Comparison of ENCODE assay signal across 12 cellular contexts in genomic region chr17:40901981-40902862, GRCh38. TPM values are rescaled to one million over a fixed set of nuclear protein-coding genes. Genes with fewer than 3 reads are reported as not detected.
DNase-seq lines count a peak whose midpoint lies in the region; ATAC-seq and TF ChIP-seq lines count a peak whose summit lies in the region.
"Had no signal": no experiment of that assay in that cellular context is flagged by ENCODE, and none has a peak within 500 bp of the region (broad histone marks: within the 10 kb centered on the region; RNA-seq: fewer than 3 reads in every experiment).

No MANE protein-coding gene starts in this region.

- H3K9me2 ChIP-seq in hepatocyte (replicated peaks; ENCODE audit: insufficient read depth) = no peaks in the 10 kb centered on the region

- CTCF ChIA-PET in AG04450 (lab: Charles Lee) (interaction anchor here (0.5 to 4.2 kb wide), 7 partner anchors 30 to 761 kb away, joined by 3 to 29 read pairs (median 8); no protein-coding TSS in a partner anchor), HEK293 (lab: Yijun Ruan, JAX) (interaction anchor here (0.6 to 3.4 kb wide), 14 partner anchors 11 to 765 kb away, joined by 3 to 15 read pairs (median 3); partner anchors contain the start of gene KRT20)

- H3K4me2 ChIP-seq in hepatocyte = peak overlapping the region; percentile 38

- H3K9me3 ChIP-seq in AG04450 (ENCODE audit: control insufficient read depth, insufficient read depth, low read length) (no peaks in the 10 kb centered on the region), HEK293 (ENCODE audit: control insufficient read depth, insufficient read depth, low read depth, low read length) (no peaks in the 10 kb centered on the region), Peyer's patch (no peaks in the 10 kb centered on the region), hepatocyte (ENCODE audit: low read depth) (no peaks in the 10 kb centered on the region), lower lobe of right lung (no peaks in the 10 kb centered on the region)
- H3K9me3 ChIP-seq: body of pancreas had no signal

- H3K79me2 ChIP-seq in hepatocyte = no peaks in the 10 kb centered on the region

- intact Hi-C loops in lower lobe of right lung (cut with DNase I) = no loop called here

- H3K4me1 ChIP-seq in HEK293 (ENCODE audit: control insufficient read depth, insufficient read depth, low read length) (peaks cover 27% of the 10 kb centered on the region), Peyer's patch (peaks cover 0 to 6% (median 2%) of the 10 kb centered on the region in 4 donors), hepatocyte (ENCODE audit: insufficient read depth) (peaks cover 23% of the 10 kb centered on the region), lower lobe of right lung (no peaks in the 10 kb centered on the region)
- H3K4me1 ChIP-seq: body of pancreas had no signal

- peak overlapping the region; percentile 83 for H3K27ac ChIP-seq in AG04450 (ENCODE audit: low read depth, low read length)
- H3K27ac ChIP-seq in HEK293 (ENCODE audit: extremely low read depth, low read depth, low read length) = peak overlapping the region; percentile 63; the same call in 1 of the 2 replicates
- H3K27ac ChIP-seq in Peyer's patch = peak overlapping the region in 3 of 4 donors; percentile 75 to 93 (median 84)
- H3K27ac ChIP-seq in hepatocyte = peak overlapping the region; percentile 97
- no peak overlapping the region for H3K27ac ChIP-seq in lower lobe of right lung
- H3K27ac ChIP-seq: body of pancreas had no signal

- no peak for DNase-seq in AG04450 (ENCODE audit: low read depth, low spot score)
- DNase-seq in Peyer's patch = peak in 2 of 3 donors; percentile 61 to 81
- peak; percentile 84 for DNase-seq in hepatocyte (ENCODE audit: low spot score)
- DNase-seq in NCI-H2171 treated with DMSO at 0.1 percent for 48 hours (lab: John Stamatoyannopoulos, UW) = no peak
- DNase-seq in lower lobe of right lung = no peak
- no peak for DNase-seq in AG20443 (ENCODE audit: low spot score)
- DNase-seq: body of pancreas, DND-41, NCI-H1694 treated with DMSO at 0.1 percent for 48 hours, right cardiac atrium had no signal

- no peak overlapping the region for H3K4me3 ChIP-seq in AG04450 (ENCODE audit: low read depth, low read length)
- no peak overlapping the region for H3K4me3 ChIP-seq in HEK293 (ENCODE audit: low read depth, low read length)
- H3K4me3 ChIP-seq in Peyer's patch = peak overlapping the region in 2 of 4 donors; percentile 30 to 34
- H3K4me3 ChIP-seq in hepatocyte = no peak overlapping the region
- H3K4me3 ChIP-seq in lower lobe of right lung = no peak overlapping the region
- H3K4me3 ChIP-seq: body of pancreas had no signal

- H3K27me3 ChIP-seq in AG04450 (ENCODE audit: control insufficient read depth, insufficient read depth, low read length) = no peaks in the 10 kb centered on the region
- no peaks in the 10 kb centered on the region for H3K27me3 ChIP-seq in Peyer's patch
- H3K27me3 ChIP-seq in hepatocyte = no peaks in the 10 kb centered on the region
- H3K27me3 ChIP-seq in lower lobe of right lung (ENCODE audit: low read depth) = peaks cover 4% of the 10 kb centered on the region
- H3K27me3 ChIP-seq: body of pancreas had no signal

- no peak overlapping the region for H2AFZ ChIP-seq in hepatocyte

- TF ChIP-seq POLR2A in Peyer's patch (IDR thresholded peaks at IDR 0.05) = no peak

- H3K36me3 ChIP-seq in HEK293 (ENCODE audit: control insufficient read depth in 2 of 2, insufficient read depth in 1 of 2, low read length in 2 of 2) (no peaks in the 10 kb centered on the region), Peyer's patch (no peaks in the 10 kb centered on the region), hepatocyte (replicated peaks; ENCODE audit: insufficient read depth, low read depth) (no peaks in the 10 kb centered on the region), lower lobe of right lung (no peaks in the 10 kb centered on the region)

- TF ChIP-seq CTCF in AG04450 (IDR thresholded peaks at IDR 0.05; ENCODE audit: low read depth, low read length) = no peak
- no peak for TF ChIP-seq CTCF in HEK293 (tag by site-specific recombination; IDR thresholded peaks at IDR 0.05)
- TF ChIP-seq CTCF in Peyer's patch (IDR thresholded peaks at IDR 0.05) = no peak
- TF ChIP-seq CTCF in hepatocyte (IDR thresholded peaks at IDR 0.05; ENCODE audit: poor library complexity) = no peak
- no peak for TF ChIP-seq CTCF in lower lobe of right lung (IDR thresholded peaks at IDR 0.05)

- ATAC-seq in GM18909 (IDR thresholded peaks at IDR 0.05; ENCODE audit: poor library complexity, unreplicated experiment) (no peak), lower lobe of right lung (no peak)
- ATAC-seq: body of pancreas, right cardiac atrium had no signal

- H4K20me1 ChIP-seq in hepatocyte (ENCODE audit: insufficient read depth, poor library complexity, severe bottlenecking) = no peaks in the 10 kb centered on the region

- WGBS in hepatocyte (ENCODE audit: low lambda C conversion rate, missing lambda C conversion rate) = 46% methylated on average over 5 of the region's 5 CpGs

- POLR2A ChIA-PET in AG04450 (lab: Yijun Ruan, JAX) (interaction anchor here (1.2 kb wide), 1 partner anchor 786 kb away, joined by 4 read pairs; the partner anchor contains the start of gene EIF1), HEK293 (lab: Yijun Ruan, JAX) (interaction anchor here (0.8 kb wide), 1 partner anchor 761 kb away, joined by 3 read pairs; no protein-coding TSS in a partner anchor)

TF ChIP-seq in HEK293, 187 proteins besides CTCF, POLR2A, EP300 and RAD21 (continues in another document):
- TF ChIP-seq SCRT2 (tag by site-specific recombination; IDR thresholded peaks at IDR 0.05) = peak; percentile 60; the same call in 1 of the 2 replicates
- TF ChIP-seq ZNF660 (tag by site-specific recombination; IDR thresholded peaks at IDR 0.05) = 0 out of 2 replicates have a peak, but pooled peaks have one; percentile 29
- peak; percentile 41 for TF ChIP-seq ZBTB17 (tag by site-specific recombination; IDR thresholded peaks at IDR 0.05)
- TF ChIP-seq ZNF311 (tag by site-specific recombination; IDR thresholded peaks at IDR 0.05; ENCODE audit: borderline replicate concordance) = no peak
- TF ChIP-seq, protein P1, sequence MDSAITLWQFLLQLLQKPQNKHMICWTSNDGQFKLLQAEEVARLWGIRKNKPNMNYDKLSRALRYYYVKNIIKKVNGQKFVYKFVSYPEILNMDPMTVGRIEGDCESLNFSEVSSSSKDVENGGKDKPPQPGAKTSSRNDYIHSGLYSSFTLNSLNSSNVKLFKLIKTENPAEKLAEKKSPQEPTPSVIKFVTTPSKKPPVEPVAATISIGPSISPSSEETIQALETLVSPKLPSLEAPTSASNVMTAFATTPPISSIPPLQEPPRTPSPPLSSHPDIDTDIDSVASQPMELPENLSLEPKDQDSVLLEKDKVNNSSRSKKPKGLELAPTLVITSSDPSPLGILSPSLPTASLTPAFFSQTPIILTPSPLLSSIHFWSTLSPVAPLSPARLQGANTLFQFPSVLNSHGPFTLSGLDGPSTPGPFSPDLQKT (IDR thresholded peaks at IDR 0.05; ENCODE audit: borderline replicate concordance, low read depth, low read length) = no peak
- TF ChIP-seq ZFP69B (tag by site-specific recombination; IDR thresholded peaks at IDR 0.05) = 0 out of 2 replicates have a peak, but pooled peaks have one; percentile 31
- peak; percentile 69 for TF ChIP-seq SP7 (tag by site-specific recombination; IDR thresholded peaks at IDR 0.05)
- peak; percentile 48 for TF ChIP-seq KLF1 (tag by site-specific recombination; IDR thresholded peaks at IDR 0.05)
- TF ChIP-seq, protein P2, sequence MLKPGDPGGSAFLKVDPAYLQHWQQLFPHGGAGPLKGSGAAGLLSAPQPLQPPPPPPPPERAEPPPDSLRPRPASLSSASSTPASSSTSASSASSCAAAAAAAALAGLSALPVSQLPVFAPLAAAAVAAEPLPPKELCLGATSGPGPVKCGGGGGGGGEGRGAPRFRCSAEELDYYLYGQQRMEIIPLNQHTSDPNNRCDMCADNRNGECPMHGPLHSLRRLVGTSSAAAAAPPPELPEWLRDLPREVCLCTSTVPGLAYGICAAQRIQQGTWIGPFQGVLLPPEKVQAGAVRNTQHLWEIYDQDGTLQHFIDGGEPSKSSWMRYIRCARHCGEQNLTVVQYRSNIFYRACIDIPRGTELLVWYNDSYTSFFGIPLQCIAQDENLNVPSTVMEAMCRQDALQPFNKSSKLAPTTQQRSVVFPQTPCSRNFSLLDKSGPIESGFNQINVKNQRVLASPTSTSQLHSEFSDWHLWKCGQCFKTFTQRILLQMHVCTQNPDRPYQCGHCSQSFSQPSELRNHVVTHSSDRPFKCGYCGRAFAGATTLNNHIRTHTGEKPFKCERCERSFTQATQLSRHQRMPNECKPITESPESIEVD (tag by site-specific recombination; IDR thresholded peaks at IDR 0.05) = peak; percentile 74
- TF ChIP-seq ZNF629 (tag by site-specific recombination; IDR thresholded peaks at IDR 0.05) = 0 out of 2 replicates have a peak, but pooled peaks have one; percentile 15

RNA-seq across cellular contexts. Expression of gene KRT20, which starts 17.2 kb away (rescaled TPM):
- polyA plus RNA-seq in AG04450 (2011; rRNA removed) (not detected in 2 replicates), hepatocyte (1.5 and 1.6 TPM in 2 replicates)
- not detected in 2 replicates for polyA minus RNA-seq in AG04450 (2011; rRNA and poly(A)+ RNA removed)
- total RNA-seq in Peyer's patch (100 to 1,000 TPM; 111 to 978 (median 820) TPM), hepatocyte (2.4 and 3.4 TPM in 2 replicates), lower lobe of right lung (not detected)
- total RNA-seq: body of pancreas, right cardiac atrium had no signal

RNA-seq across cellular contexts. Expression of gene KRT12, which starts 35.2 kb away (rescaled TPM):
- polyA plus RNA-seq in AG04450 (2011; rRNA removed) = not detected in 2 replicates
- not detected in 2 replicates for polyA minus RNA-seq in AG04450 (2011; rRNA and poly(A)+ RNA removed)
- total RNA-seq in Peyer's patch = 10 to 100 TPM in 1 of 4 donors, 1 to 10 TPM in 2, not detected in 1; 4.9 to 18.2 (median 9.1) TPM
- not detected in 2 replicates for total RNA-seq in hepatocyte
- polyA plus RNA-seq in hepatocyte = not detected in 2 replicates
- not detected for total RNA-seq in lower lobe of right lung
- total RNA-seq: body of pancreas, right cardiac atrium had no signal
- polyA plus RNA-seq: right cardiac atrium had no signal

RNA-seq across cellular contexts. Expression of gene KRT23, which starts 35.2 kb away (rescaled TPM):
- 0.06 TPM in 1 of 2 replicates, not detected in the other for polyA plus RNA-seq in AG04450 (2011; rRNA removed)
- polyA minus RNA-seq in AG04450 (2011; rRNA and poly(A)+ RNA removed) = 0.14 TPM in 1 of 2 replicates, not detected in the other
- total RNA-seq in Peyer's patch = 1 to 10 TPM in 2 of 4 donors, not detected in 2; 1.1 to 2.5 TPM
- 4.0 and 6.4 TPM in 2 replicates for total RNA-seq in hepatocyte
- polyA plus RNA-seq in hepatocyte = 2.0 and 4.0 TPM in 2 replicates
- total RNA-seq in lower lobe of right lung = 1.9 TPM
- total RNA-seq: right cardiac atrium had no signal
- polyA plus RNA-seq: right cardiac atrium had no signal

Comparison
In these comparisons a context has a peak if more than half of its experiments do, and no peak if none do; other contexts are left out.
1. DNase-seq: peak in Peyer's patch (2 of 3) and hepatocyte (single experiment); none in AG04450 (single experiment), NCI-H2171 treated with DMSO at 0.1 percent for 48 hours (single experiment), lower lobe of right lung (single experiment) and AG20443 (single experiment).
2. RNA of gene KRT20, which starts 17.2 kb away (total RNA-seq): 111 to 978 TPM in Peyer's patch; 2.4 to 3.4 TPM in hepatocyte and not detected in lower lobe of right lung (single experiment); every median in the first group is over 10 times any median in the second.